In the genomic region with DNA sequence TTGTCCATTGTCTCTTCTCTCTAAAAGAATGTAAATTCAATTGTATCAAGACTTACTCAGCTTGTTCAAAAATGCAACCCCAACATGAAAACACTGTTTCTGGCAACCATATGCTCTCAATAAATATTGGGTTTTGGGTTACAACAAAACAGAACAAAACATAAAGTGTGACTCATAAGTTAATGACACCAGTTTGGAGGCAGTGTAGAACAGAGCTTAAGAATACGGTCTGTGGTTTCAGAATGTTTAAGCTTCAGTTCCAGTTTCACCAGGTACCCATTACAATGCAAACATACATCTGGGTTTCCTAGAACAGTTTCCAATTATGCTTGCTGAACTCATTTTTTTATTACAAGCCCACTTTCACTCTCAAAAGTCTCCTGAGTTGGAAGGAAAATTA, we compare ENCODE assay signal across 1 cellular context.
TF ChIP-seq lines count a peak whose summit lies in the region.

No MANE protein-coding gene starts in this region.

TF ChIP-seq in GM12878, 131 proteins besides CTCF, POLR2A, EP300 and RAD21 (continued from another document and continues in another):
- TF ChIP-seq TARDBP (IDR thresholded peaks at IDR 0.05; ENCODE audit: borderline replicate concordance) = no peak
- TF ChIP-seq IKZF1 (conservative IDR thresholded peaks at IDR 0.05) = peak; percentile 40; the same call in 1 of the 2 replicates
- TF ChIP-seq, protein P1, sequence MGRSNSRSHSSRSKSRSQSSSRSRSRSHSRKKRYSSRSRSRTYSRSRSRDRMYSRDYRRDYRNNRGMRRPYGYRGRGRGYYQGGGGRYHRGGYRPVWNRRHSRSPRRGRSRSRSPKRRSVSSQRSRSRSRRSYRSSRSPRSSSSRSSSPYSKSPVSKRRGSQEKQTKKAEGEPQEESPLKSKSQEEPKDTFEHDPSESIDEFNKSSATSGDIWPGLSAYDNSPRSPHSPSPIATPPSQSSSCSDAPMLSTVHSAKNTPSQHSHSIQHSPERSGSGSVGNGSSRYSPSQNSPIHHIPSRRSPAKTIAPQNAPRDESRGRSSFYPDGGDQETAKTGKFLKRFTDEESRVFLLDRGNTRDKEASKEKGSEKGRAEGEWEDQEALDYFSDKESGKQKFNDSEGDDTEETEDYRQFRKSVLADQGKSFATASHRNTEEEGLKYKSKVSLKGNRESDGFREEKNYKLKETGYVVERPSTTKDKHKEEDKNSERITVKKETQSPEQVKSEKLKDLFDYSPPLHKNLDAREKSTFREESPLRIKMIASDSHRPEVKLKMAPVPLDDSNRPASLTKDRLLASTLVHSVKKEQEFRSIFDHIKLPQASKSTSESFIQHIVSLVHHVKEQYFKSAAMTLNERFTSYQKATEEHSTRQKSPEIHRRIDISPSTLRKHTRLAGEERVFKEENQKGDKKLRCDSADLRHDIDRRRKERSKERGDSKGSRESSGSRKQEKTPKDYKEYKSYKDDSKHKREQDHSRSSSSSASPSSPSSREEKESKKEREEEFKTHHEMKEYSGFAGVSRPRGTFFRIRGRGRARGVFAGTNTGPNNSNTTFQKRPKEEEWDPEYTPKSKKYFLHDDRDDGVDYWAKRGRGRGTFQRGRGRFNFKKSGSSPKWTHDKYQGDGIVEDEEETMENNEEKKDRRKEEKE (IDR thresholded peaks at IDR 0.05) = no peak
- no peak for TF ChIP-seq ZNF207 (IDR thresholded peaks at IDR 0.05; ENCODE audit: borderline replicate concordance)
- TF ChIP-seq, protein P2, sequence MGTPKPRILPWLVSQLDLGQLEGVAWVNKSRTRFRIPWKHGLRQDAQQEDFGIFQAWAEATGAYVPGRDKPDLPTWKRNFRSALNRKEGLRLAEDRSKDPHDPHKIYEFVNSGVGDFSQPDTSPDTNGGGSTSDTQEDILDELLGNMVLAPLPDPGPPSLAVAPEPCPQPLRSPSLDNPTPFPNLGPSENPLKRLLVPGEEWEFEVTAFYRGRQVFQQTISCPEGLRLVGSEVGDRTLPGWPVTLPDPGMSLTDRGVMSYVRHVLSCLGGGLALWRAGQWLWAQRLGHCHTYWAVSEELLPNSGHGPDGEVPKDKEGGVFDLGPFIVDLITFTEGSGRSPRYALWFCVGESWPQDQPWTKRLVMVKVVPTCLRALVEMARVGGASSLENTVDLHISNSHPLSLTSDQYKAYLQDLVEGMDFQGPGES (IDR thresholded peaks at IDR 0.05) = no peak
- TF ChIP-seq RFX5 (IDR thresholded peaks at IDR 0.05; ENCODE audit: low read depth, low read length) = no peak
- TF ChIP-seq RELA (IDR thresholded peaks at IDR 0.05; ENCODE audit: borderline replicate concordance, partially characterized antibody) = no peak
- no peak for TF ChIP-seq NFXL1 (IDR thresholded peaks at IDR 0.05; ENCODE audit: borderline replicate concordance)
- TF ChIP-seq EZH2 (IDR thresholded peaks at IDR 0.05; ENCODE audit: borderline replicate concordance, control insufficient read depth, low read depth, low read length) = no peak
- no peak for TF ChIP-seq LARP7 (IDR thresholded peaks at IDR 0.05)
- TF ChIP-seq SP1 (IDR thresholded peaks at IDR 0.05; ENCODE audit: low read depth, low read length) = no peak
- no peak for TF ChIP-seq ZBED1 (IDR thresholded peaks at IDR 0.05; ENCODE audit: borderline replicate concordance)
- TF ChIP-seq BACH1 (IDR thresholded peaks at IDR 0.05; ENCODE audit: borderline replicate concordance) = peak; percentile 56; the same call in 1 of the 2 replicates
- TF ChIP-seq PAX5 (IDR thresholded peaks at IDR 0.05; ENCODE audit: borderline replicate concordance, low read depth, low read length) = no peak
- TF ChIP-seq, protein P3, sequence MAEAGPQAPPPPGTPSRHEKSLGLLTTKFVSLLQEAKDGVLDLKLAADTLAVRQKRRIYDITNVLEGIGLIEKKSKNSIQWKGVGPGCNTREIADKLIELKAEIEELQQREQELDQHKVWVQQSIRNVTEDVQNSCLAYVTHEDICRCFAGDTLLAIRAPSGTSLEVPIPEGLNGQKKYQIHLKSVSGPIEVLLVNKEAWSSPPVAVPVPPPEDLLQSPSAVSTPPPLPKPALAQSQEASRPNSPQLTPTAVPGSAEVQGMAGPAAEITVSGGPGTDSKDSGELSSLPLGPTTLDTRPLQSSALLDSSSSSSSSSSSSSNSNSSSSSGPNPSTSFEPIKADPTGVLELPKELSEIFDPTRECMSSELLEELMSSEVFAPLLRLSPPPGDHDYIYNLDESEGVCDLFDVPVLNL (IDR thresholded peaks at IDR 0.05; ENCODE audit: low read depth, low read length) = no peak
- TF ChIP-seq, protein P4, sequence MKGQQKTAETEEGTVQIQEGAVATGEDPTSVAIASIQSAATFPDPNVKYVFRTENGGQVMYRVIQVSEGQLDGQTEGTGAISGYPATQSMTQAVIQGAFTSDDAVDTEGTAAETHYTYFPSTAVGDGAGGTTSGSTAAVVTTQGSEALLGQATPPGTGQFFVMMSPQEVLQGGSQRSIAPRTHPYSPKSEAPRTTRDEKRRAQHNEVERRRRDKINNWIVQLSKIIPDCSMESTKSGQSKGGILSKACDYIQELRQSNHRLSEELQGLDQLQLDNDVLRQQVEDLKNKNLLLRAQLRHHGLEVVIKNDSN (IDR thresholded peaks at IDR 0.05; ENCODE audit: borderline replicate concordance, extremely low read length, insufficient read depth, low read depth, low read length) = no peak
- no peak for TF ChIP-seq SUZ12 (IDR thresholded peaks at IDR 0.05; ENCODE audit: unreplicated experiment)
- TF ChIP-seq, protein P5, sequence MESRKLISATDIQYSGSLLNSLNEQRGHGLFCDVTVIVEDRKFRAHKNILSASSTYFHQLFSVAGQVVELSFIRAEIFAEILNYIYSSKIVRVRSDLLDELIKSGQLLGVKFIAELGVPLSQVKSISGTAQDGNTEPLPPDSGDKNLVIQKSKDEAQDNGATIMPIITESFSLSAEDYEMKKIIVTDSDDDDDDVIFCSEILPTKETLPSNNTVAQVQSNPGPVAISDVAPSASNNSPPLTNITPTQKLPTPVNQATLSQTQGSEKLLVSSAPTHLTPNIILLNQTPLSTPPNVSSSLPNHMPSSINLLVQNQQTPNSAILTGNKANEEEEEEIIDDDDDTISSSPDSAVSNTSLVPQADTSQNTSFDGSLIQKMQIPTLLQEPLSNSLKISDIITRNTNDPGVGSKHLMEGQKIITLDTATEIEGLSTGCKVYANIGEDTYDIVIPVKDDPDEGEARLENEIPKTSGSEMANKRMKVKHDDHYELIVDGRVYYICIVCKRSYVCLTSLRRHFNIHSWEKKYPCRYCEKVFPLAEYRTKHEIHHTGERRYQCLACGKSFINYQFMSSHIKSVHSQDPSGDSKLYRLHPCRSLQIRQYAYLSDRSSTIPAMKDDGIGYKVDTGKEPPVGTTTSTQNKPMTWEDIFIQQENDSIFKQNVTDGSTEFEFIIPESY (IDR thresholded peaks at IDR 0.05) = no peak
- TF ChIP-seq, protein P6, sequence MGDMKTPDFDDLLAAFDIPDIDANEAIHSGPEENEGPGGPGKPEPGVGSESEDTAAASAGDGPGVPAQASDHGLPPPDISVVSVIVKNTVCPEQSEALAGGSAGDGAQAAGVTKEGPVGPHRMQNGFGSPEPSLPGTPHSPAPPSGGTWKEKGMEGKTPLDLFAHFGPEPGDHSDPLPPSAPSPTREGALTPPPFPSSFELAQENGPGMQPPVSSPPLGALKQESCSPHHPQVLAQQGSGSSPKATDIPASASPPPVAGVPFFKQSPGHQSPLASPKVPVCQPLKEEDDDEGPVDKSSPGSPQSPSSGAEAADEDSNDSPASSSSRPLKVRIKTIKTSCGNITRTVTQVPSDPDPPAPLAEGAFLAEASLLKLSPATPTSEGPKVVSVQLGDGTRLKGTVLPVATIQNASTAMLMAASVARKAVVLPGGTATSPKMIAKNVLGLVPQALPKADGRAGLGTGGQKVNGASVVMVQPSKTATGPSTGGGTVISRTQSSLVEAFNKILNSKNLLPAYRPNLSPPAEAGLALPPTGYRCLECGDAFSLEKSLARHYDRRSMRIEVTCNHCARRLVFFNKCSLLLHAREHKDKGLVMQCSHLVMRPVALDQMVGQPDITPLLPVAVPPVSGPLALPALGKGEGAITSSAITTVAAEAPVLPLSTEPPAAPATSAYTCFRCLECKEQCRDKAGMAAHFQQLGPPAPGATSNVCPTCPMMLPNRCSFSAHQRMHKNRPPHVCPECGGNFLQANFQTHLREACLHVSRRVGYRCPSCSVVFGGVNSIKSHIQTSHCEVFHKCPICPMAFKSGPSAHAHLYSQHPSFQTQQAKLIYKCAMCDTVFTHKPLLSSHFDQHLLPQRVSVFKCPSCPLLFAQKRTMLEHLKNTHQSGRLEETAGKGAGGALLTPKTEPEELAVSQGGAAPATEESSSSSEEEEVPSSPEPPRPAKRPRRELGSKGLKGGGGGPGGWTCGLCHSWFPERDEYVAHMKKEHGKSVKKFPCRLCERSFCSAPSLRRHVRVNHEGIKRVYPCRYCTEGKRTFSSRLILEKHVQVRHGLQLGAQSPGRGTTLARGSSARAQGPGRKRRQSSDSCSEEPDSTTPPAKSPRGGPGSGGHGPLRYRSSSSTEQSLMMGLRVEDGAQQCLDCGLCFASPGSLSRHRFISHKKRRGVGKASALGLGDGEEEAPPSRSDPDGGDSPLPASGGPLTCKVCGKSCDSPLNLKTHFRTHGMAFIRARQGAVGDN (IDR thresholded peaks at IDR 0.05) = no peak
- no peak for TF ChIP-seq SREBF1 (IDR thresholded peaks at IDR 0.05; ENCODE audit: low read length)
- no peak for TF ChIP-seq SMC3 (IDR thresholded peaks at IDR 0.05; ENCODE audit: borderline replicate concordance, low read length)
- TF ChIP-seq NR2F1 (conservative IDR thresholded peaks at IDR 0.05) = no peak
- TF ChIP-seq MEF2A (IDR thresholded peaks at IDR 0.05; ENCODE audit: insufficient read depth, low read depth, low read length) = no peak
- TF ChIP-seq MYB (IDR thresholded peaks at IDR 0.05; ENCODE audit: borderline replicate concordance, low read depth, low read length) = no peak
- no peak for TF ChIP-seq MXI1 (IDR thresholded peaks at IDR 0.05; ENCODE audit: low read depth, low read length)
- TF ChIP-seq, protein P7, sequence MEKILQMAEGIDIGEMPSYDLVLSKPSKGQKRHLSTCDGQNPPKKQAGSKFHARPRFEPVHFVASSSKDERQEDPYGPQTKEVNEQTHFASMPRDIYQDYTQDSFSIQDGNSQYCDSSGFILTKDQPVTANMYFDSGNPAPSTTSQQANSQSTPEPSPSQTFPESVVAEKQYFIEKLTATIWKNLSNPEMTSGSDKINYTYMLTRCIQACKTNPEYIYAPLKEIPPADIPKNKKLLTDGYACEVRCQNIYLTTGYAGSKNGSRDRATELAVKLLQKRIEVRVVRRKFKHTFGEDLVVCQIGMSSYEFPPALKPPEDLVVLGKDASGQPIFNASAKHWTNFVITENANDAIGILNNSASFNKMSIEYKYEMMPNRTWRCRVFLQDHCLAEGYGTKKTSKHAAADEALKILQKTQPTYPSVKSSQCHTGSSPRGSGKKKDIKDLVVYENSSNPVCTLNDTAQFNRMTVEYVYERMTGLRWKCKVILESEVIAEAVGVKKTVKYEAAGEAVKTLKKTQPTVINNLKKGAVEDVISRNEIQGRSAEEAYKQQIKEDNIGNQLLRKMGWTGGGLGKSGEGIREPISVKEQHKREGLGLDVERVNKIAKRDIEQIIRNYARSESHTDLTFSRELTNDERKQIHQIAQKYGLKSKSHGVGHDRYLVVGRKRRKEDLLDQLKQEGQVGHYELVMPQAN (conservative IDR thresholded peaks at IDR 0.05) = no peak
- TF ChIP-seq NFIC (IDR thresholded peaks at IDR 0.05; ENCODE audit: low read depth, low read length) = no peak
- no peak for TF ChIP-seq TCF3 (IDR thresholded peaks at IDR 0.05; ENCODE audit: borderline replicate concordance, insufficient read depth, low read depth, low read length)
- TF ChIP-seq, protein P8, sequence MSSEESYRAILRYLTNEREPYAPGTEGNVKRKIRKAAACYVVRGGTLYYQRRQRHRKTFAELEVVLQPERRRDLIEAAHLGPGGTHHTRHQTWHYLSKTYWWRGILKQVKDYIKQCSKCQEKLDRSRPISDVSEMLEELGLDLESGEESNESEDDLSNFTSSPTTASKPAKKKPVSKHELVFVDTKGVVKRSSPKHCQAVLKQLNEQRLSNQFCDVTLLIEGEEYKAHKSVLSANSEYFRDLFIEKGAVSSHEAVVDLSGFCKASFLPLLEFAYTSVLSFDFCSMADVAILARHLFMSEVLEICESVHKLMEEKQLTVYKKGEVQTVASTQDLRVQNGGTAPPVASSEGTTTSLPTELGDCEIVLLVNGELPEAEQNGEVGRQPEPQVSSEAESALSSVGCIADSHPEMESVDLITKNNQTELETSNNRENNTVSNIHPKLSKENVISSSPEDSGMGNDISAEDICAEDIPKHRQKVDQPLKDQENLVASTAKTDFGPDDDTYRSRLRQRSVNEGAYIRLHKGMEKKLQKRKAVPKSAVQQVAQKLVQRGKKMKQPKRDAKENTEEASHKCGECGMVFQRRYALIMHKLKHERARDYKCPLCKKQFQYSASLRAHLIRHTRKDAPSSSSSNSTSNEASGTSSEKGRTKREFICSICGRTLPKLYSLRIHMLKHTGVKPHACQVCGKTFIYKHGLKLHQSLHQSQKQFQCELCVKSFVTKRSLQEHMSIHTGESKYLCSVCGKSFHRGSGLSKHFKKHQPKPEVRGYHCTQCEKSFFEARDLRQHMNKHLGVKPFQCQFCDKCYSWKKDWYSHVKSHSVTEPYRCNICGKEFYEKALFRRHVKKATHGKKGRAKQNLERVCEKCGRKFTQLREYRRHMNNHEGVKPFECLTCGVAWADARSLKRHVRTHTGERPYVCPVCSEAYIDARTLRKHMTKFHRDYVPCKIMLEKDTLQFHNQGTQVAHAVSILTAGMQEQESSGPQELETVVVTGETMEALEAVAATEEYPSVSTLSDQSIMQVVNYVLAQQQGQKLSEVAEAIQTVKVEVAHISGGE (CRISPR knock-in tag; IDR thresholded peaks at IDR 0.05) = no peak
- TF ChIP-seq CEBPB (IDR thresholded peaks at IDR 0.05; ENCODE audit: borderline replicate concordance in 1 of 2, low read depth in 2 of 2, low read length in 2 of 2) = no peak
- no peak for TF ChIP-seq KLF5 (IDR thresholded peaks at IDR 0.05; ENCODE audit: partially characterized antibody)
- TF ChIP-seq GATAD2B (conservative IDR thresholded peaks at IDR 0.05; ENCODE audit: low read depth) = no peak
- TF ChIP-seq MYC (IDR thresholded peaks at IDR 0.05; ENCODE audit: insufficient read depth, insufficient read length, insufficient replicate concordance, low read length, severe bottlenecking) = no peak
- TF ChIP-seq TCF7 (IDR thresholded peaks at IDR 0.05; ENCODE audit: borderline replicate concordance) = no peak
- no peak for TF ChIP-seq SMAD5 (IDR thresholded peaks at IDR 0.05; ENCODE audit: low read depth)
- TF ChIP-seq, protein P9, sequence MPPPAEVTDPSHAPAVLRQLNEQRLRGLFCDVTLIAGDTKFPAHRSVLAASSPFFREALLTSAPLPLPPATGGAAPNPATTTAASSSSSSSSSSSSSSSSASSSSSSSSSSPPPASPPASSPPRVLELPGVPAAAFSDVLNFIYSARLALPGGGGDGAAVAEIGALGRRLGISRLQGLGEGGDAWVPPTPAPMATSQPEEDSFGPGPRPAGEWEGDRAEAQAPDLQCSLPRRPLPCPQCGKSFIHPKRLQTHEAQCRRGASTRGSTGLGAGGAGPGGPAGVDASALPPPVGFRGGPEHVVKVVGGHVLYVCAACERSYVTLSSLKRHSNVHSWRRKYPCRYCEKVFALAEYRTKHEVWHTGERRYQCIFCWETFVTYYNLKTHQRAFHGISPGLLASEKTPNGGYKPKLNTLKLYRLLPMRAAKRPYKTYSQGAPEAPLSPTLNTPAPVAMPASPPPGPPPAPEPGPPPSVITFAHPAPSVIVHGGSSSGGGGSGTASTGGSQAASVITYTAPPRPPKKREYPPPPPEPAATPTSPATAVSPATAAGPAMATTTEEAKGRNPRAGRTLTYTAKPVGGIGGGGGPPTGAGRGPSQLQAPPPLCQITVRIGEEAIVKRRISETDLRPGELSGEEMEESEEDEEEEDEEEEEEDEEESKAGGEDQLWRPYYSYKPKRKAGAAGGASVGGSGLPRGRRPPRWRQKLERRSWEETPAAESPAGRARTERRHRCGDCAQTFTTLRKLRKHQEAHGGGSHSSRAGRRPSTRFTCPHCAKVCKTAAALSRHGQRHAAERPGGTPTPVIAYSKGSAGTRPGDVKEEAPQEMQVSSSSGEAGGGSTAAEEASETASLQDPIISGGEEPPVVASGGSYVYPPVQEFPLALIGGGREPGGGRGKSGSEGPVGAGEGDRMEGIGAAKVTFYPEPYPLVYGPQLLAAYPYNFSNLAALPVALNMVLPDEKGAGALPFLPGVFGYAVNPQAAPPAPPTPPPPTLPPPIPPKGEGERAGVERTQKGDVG (CRISPR knock-in tag; IDR thresholded peaks at IDR 0.05) = no peak
